In the genomic region with DNA sequence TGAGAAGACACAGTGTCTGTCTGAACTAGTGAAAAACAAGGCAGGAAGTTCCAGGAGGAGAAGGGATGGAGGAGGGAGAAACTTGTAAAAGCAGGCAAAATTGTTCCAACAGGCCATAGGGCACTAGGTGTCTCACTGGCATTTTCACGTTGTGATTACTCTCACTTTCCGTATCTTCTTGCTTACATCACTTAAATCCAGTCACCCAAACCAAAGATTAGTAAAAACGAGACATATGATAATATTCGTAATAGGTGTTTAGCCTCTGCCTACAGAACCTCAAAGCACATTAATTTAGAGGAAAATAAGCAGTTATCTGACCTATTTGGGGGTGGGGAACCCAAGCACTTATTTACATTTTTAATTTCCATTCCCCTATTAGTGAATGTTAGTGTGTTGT, we compare ENCODE assay signal across 29 cellular contexts.
DNase-seq lines count a peak whose midpoint lies in the region; ATAC-seq, FAIRE-seq and TF ChIP-seq lines count a peak whose summit lies in the region.
"Had no signal": no experiment of that assay in that cellular context is flagged by ENCODE, and none has a peak within 500 bp of the region (broad histone marks: within the 10 kb centered on the region; RNA-seq: fewer than 3 reads in every experiment).

No MANE protein-coding gene starts in this region.

- no peaks in the 10 kb centered on the region for H3K27me3 ChIP-seq in uterus
- H3K27me3 ChIP-seq: BLaER1 treated with 17β-estradiol and CSF1 and Interleukin-3, amounts not matched to agents 10 nM and 100 nM had no signal

- H3K27ac ChIP-seq in VCaP (peak overlapping the region; percentile 13), uterus (no peak overlapping the region)
- H3K27ac ChIP-seq: A549; BLaER1 treated with 17β-estradiol and CSF1 and Interleukin-3, amounts not matched to agents 10 nM and 100 nM; GM23248; SJSA1 had no signal

- H3K9me3 ChIP-seq in uterus: no peaks in the 10 kb centered on the region
- H3K9me3 ChIP-seq: A549; BLaER1 treated with 17β-estradiol and CSF1 and Interleukin-3, amounts not matched to agents 10 nM and 100 nM; HAP-1; SJSA1 had no signal

- no peaks in the 10 kb centered on the region for H3K4me1 ChIP-seq in uterus
- H3K4me1 ChIP-seq: A549, HAP-1, SJSA1 had no signal

- H3K36me3 ChIP-seq in uterus: no peaks in the 10 kb centered on the region
- H3K36me3 ChIP-seq: BLaER1 treated with 17β-estradiol and CSF1 and Interleukin-3, amounts not matched to agents 10 nM and 100 nM; HAP-1; SJSA1 had no signal

- ATAC-seq in GM18520 (IDR thresholded peaks at IDR 0.05; ENCODE audit: unreplicated experiment): peak; percentile 51
- ATAC-seq in HG02885 (IDR thresholded peaks at IDR 0.05; ENCODE audit: poor library complexity, unreplicated experiment): peak; percentile 78
- no peak for ATAC-seq in HG02571 (IDR thresholded peaks at IDR 0.05; ENCODE audit: unreplicated experiment)
- ATAC-seq: A549, K562 had no signal

- no peak overlapping the region for H3K4me3 ChIP-seq in uterus
- H3K4me3 ChIP-seq: A549; BLaER1 treated with 17β-estradiol and CSF1 and Interleukin-3, amounts not matched to agents 10 nM and 100 nM; GM23248; HAP-1; K562; SJSA1 had no signal

- FAIRE-seq in urothelium cell line (lab: Jason Lieb, UNC): peak; percentile 67
- FAIRE-seq: A549, HTR-8/SVneo, K562 had no signal

- TF ChIP-seq CTCF in VCaP (conservative IDR thresholded peaks at IDR 0.05): no peak
- no peak for TF ChIP-seq CTCF in uterus (IDR thresholded peaks at IDR 0.05)

- no peak for TF ChIP-seq POLR2A in uterus (IDR thresholded peaks at IDR 0.05)

- intact Hi-C loops in uterus (cut with DNase I; ENCODE audit: low total_unique reads): no loop called here

- DNase-seq in urothelium cell line (ENCODE audit: low spot score) (no peak), mucosa of gallbladder (ENCODE audit: low spot score) (no peak), uterus (no peak)
- DNase-seq: AML-193; CD4-positive, alpha-beta T cell; COR-L47; DMS53; GM23248; HFFc6; Kasumi-1; NCI-H1105 treated with DMSO at 0.1 percent for 48 hours; NCI-H146; NCI-H1930; NCI-H2107; NCI-H524 treated with DMSO at 0.1 percent for 48 hours; NCI-H774; NK-92 treated with Interleukin-12 subunit alpha and Interleukin-12 subunit beta, amount 100 ng/mL, for 24 hours; Right ventricle myocardium superior; RPMI8226 had no signal
